In the genomic region with DNA sequence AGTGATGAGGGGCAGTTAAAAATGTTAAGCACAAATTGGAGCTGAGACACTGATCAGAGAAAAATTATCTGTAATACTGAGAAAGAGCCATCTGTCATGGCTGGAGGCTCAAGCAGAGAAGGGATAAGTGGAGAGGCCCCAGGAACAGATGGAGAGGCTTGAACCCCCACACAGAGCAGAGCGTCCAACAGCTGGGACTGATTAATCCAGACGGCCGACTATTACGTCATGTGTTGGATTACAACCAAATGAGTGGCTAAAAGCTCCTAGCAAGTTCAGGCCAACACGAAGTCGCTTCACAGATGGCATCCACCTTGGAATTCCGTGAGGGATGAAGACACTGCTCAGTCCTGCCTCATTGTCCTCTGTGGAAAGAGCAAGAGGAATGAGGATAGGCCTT, we compare ENCODE assay signal across 13 cellular contexts. TPM values are rescaled to one million over a fixed set of nuclear protein-coding genes. Genes with fewer than 3 reads are reported as not detected.
DNase-seq lines count a peak whose midpoint lies in the region; ATAC-seq and TF ChIP-seq lines count a peak whose summit lies in the region.
"Had no signal": no experiment of that assay in that cellular context is flagged by ENCODE, and none has a peak within 500 bp of the region (broad histone marks: within the 10 kb centered on the region; RNA-seq: fewer than 3 reads in every experiment).

No MANE protein-coding gene starts in this region.

- H3K27ac ChIP-seq in DND-41 (ENCODE audit: low read length): no peak overlapping the region

- peak overlapping the region in 1 of 3 experiments; percentile 31 for H3K4me3 Mint-ChIP-seq in nephron

- peaks cover 12% of the 10 kb centered on the region for H3K4me1 ChIP-seq in DND-41 (ENCODE audit: insufficient read depth, low read length)

- H2AFZ ChIP-seq in DND-41 (ENCODE audit: low read depth, low read length): no peak overlapping the region

- H3K36me3 ChIP-seq in DND-41 (ENCODE audit: insufficient read depth, low read length): no peaks in the 10 kb centered on the region

- no peaks in the 10 kb centered on the region for H3K9me3 ChIP-seq in DND-41 (ENCODE audit: insufficient read depth, low read length, severe bottlenecking)

- H3K9ac ChIP-seq in DND-41 (ENCODE audit: low read depth, low read length): no peak overlapping the region

- peak overlapping the region; percentile 90 to 94 (median 94) for H3K27ac Mint-ChIP-seq in nephron
- H3K27ac Mint-ChIP-seq: activated T-cell treated with anti-CD3 and anti-CD28 coated beads, Interleukin-2, amount 50 U/mL, for 72 hours had no signal

- peaks cover 57% of the 10 kb centered on the region for H3K4me1 Mint-ChIP-seq in nephron

- no peaks in the 10 kb centered on the region for H3K27me3 ChIP-seq in DND-41 (ENCODE audit: insufficient read depth, low read length, poor library complexity)

- peaks cover 7% of the 10 kb centered on the region for H3K9me3 Mint-ChIP-seq in nephron
- H3K9me3 Mint-ChIP-seq: activated T-cell treated with anti-CD3 and anti-CD28 coated beads, Interleukin-2, amount 50 U/mL, for 72 hours had no signal

- ATAC-seq in DND-41 (ENCODE audit: insufficient read depth, low read depth) (no peak), GM18517 (IDR thresholded peaks at IDR 0.05; ENCODE audit: unreplicated experiment) (no peak), GM18907 (IDR thresholded peaks at IDR 0.05; ENCODE audit: unreplicated experiment) (no peak)

- H4K20me1 ChIP-seq in DND-41 (ENCODE audit: insufficient read depth, low read length): no peaks in the 10 kb centered on the region

- no peaks in the 10 kb centered on the region for H3K27me3 Mint-ChIP-seq in nephron (ENCODE audit: low read depth)

- TF ChIP-seq CTCF in DND-41 (IDR thresholded peaks at IDR 0.05; ENCODE audit: borderline replicate concordance, extremely low read depth, low read length, poor library complexity, severe bottlenecking) (no peak), nephron (IDR thresholded peaks at IDR 0.05; ENCODE audit: unreplicated experiment in 3 of 3) (no peak)

- 0 out of 2 replicates have a peak overlapping the region, but pooled peaks have one; percentile 15 for H3K4me2 ChIP-seq in DND-41 (ENCODE audit: insufficient read depth, low read length)

- no peaks in the 10 kb centered on the region for H3K79me2 ChIP-seq in DND-41 (ENCODE audit: insufficient read depth, low read length)

- no peak overlapping the region for H3K4me3 ChIP-seq in DND-41 (ENCODE audit: low read depth in 1 of 2, low read length in 2 of 2)

- no peaks in the 10 kb centered on the region for H3K36me3 Mint-ChIP-seq in nephron (ENCODE audit: low read depth)

- no peak for DNase-seq in DND-41
- DNase-seq in NCI-H446 (lab: John Stamatoyannopoulos, UW): peak; percentile 87 to 96
- DNase-seq in cerebellum (ENCODE audit: low spot score): peak; percentile 44
- DNase-seq in NCI-H748 (lab: John Stamatoyannopoulos, UW; ENCODE audit: unreplicated experiment): no peak
- DNase-seq in inferior parietal cortex (ENCODE audit: extremely low spot score): no peak
- DNase-seq: activated T-cell treated with anti-CD3 and anti-CD28 coated beads, Interleukin-2, amount 50 U/mL, for 72 hours; midbrain; stimulated activated CD4-positive, alpha-beta T cell treated with anti-CD3 and anti-CD28 coated beads, Interleukin-4, amount 100 ng/mL, for 4 hours had no signal

RNA-seq across cellular contexts. Expression of a gene that starts 57.7 kb away (rescaled TPM):
- total RNA-seq in cerebellum: not detected
- total RNA-seq: activated T-cell treated with anti-CD3 and anti-CD28 coated beads, Interleukin-2, amount 50 U/mL, for 72 hours; T-helper 2 cell treated with Interferon-gamma antibody and Interleukin-4, amounts not matched to agents 100 ng/mL and 5 ng/mL, for 36 hours; urinary bladder had no signal

Comparison
In these comparisons a context has a peak if more than half of its experiments do, and no peak if none do; other contexts are left out.
1. DNase-seq: peak in NCI-H446 (2 of 2) and cerebellum (single experiment); none in DND-41 (single experiment), NCI-H748 (single experiment) and inferior parietal cortex (single experiment).